Comparison of ENCODE assay signal across 1 cellular context in the genomic region with DNA sequence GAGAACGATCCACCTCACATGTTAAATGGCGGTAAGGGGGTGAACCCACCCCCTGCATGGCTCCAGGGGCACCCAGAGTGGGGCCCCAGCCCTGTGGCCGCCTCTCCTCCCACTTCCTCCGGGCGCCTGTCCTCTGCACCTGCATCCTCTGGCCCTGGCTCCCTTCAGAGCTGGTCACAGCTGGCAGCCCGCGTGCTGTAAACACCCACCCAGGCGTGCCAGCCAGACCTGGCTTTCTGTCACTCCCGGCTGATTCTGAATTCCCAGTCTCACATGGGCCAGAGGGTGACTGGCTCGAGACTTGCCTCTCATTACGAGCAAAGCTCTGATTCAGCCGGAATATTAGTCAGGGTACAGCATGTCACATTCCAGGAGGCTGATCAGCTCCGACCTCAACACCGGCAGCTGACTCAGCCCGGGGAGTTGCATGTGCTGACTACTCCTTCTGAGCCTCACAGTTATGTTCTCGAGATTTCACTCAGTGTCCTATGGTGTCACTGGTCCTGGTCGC.
TF ChIP-seq lines count a peak whose summit lies in the region.

No MANE protein-coding gene starts in this region.

TF ChIP-seq in GM12878, 131 proteins besides CTCF, POLR2A, EP300 and RAD21 (continued from another document):
- TF ChIP-seq RELB (IDR thresholded peaks at IDR 0.05; ENCODE audit: low read depth) (peak; percentile 49; the same call in 1 of the 2 replicates), MEF2B (IDR thresholded peaks at IDR 0.05; ENCODE audit: partially characterized antibody, poor library complexity, severe bottlenecking) (peak; percentile 7), MTA2 (IDR thresholded peaks at IDR 0.05; ENCODE audit: low read depth) (no peak), IKZF1 (conservative IDR thresholded peaks at IDR 0.05) (peak; percentile 59; the same call in 1 of the 2 replicates), HDGF (IDR thresholded peaks at IDR 0.05) (0 out of 2 replicates have a peak, but pooled peaks have one; percentile 48), NFIC (IDR thresholded peaks at IDR 0.05; ENCODE audit: low read depth, low read length) (no peak), TCF12 (IDR thresholded peaks at IDR 0.05; ENCODE audit: low read depth, low read length) (peak; percentile 85; the same call in 1 of the 2 replicates), ETV6 (conservative IDR thresholded peaks at IDR 0.05 in 1 of 2, IDR thresholded peaks at IDR 0.05 in 1 of 2; ENCODE audit: borderline replicate concordance in 1 of 2, low read depth in 1 of 2) (0 out of 4 replicates have a peak, but pooled peaks of 1 of the 2 experiments have one; percentile 48)
